2 cellular contexts compared by ENCODE assay signal in genomic region chr2:104855174-104856085, GRCh38.
TF ChIP-seq lines count a peak whose summit lies in the region.

No MANE protein-coding gene starts in this region.

TF ChIP-seq in A549, 52 proteins besides CTCF, POLR2A, EP300 and RAD21 (continued from another document):
- no peak for TF ChIP-seq BCL3 (IDR thresholded peaks at IDR 0.05)
- TF ChIP-seq ZFP36 (IDR thresholded peaks at IDR 0.05; ENCODE audit: borderline replicate concordance, partially characterized antibody): no peak
- no peak for TF ChIP-seq HEYL (CRISPR knock-in tag; IDR thresholded peaks at IDR 0.05)
- no peak for TF ChIP-seq JUN (IDR thresholded peaks at IDR 0.05)
- TF ChIP-seq MYC (IDR thresholded peaks at IDR 0.05; ENCODE audit: borderline replicate concordance, low read length): no peak
- TF ChIP-seq HOXB13 (CRISPR knock-in tag; IDR thresholded peaks at IDR 0.05; ENCODE audit: low read depth): no peak
- TF ChIP-seq HMGXB4 (CRISPR knock-in tag; IDR thresholded peaks at IDR 0.05; ENCODE audit: borderline replicate concordance): no peak
- no peak for TF ChIP-seq TP53 (CRISPR knock-in tag; IDR thresholded peaks at IDR 0.05)
- TF ChIP-seq EHF (CRISPR knock-in tag; IDR thresholded peaks at IDR 0.05): no peak
- TF ChIP-seq MAZ (IDR thresholded peaks at IDR 0.05; ENCODE audit: borderline replicate concordance, low read depth, low read length): no peak
- no peak for TF ChIP-seq KDM1A (IDR thresholded peaks at IDR 0.05; ENCODE audit: low read depth)
- no peak for TF ChIP-seq RARB (CRISPR knock-in tag; IDR thresholded peaks at IDR 0.05)
- TF ChIP-seq CBX2 (IDR thresholded peaks at IDR 0.05; ENCODE audit: borderline replicate concordance, low read depth): no peak

TF ChIP-seq in GM23338, 12 proteins besides CTCF, POLR2A, EP300 and RAD21 (continued from another document):
- TF ChIP-seq ZNF462 (CRISPR knock-in tag; IDR thresholded peaks at IDR 0.05) (no peak), NANOG (IDR thresholded peaks at IDR 0.05; ENCODE audit: borderline replicate concordance) (no peak), CREB1 (CRISPR knock-in tag; IDR thresholded peaks at IDR 0.05; ENCODE audit: low read depth) (no peak)
